ENCODE assay signal across 18 cellular contexts in the genomic region with DNA sequence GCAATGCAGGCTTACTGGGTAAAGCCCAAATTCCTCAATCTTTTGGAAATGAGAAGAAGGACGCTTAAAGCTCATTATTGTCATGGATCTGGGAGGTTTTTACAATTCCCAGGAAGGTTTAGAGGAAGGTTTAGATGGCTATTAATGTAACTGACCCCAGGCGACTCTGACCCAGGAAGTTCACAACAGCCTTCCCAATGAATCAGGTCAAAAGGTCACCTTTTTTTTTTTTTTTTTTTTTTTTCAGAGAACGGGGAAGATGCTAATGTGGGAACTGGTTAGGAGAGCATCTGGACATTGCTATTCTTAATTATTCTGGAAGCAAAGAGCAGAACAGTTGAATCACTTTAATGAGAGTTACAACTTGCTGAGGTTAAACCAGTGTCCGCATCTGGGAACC.
DNase-seq lines count a peak whose midpoint lies in the region; ATAC-seq lines count a peak whose summit lies in the region.
"Had no signal": no experiment of that assay in that cellular context is flagged by ENCODE, and none has a peak within 500 bp of the region (broad histone marks: within the 10 kb centered on the region; RNA-seq: fewer than 3 reads in every experiment).

No MANE protein-coding gene starts in this region.

- peaks cover 32% of the 10 kb centered on the region for H3K4me1 ChIP-seq in HUES64 (ENCODE audit: insufficient read depth, low read length)
- peaks cover 54% of the 10 kb centered on the region for H3K4me1 ChIP-seq in effector memory CD4-positive, alpha-beta T cell (ENCODE audit: control insufficient read depth, insufficient read depth, low read length, poor library complexity, severe bottlenecking)

- ATAC-seq in left ventricle myocardium superior (peak; percentile 36), Right ventricle myocardium inferior (no peak), GM19351 (IDR thresholded peaks at IDR 0.05; ENCODE audit: unreplicated experiment) (no peak)
- no peak for ATAC-seq in stimulated activated memory B cell treated with anti-CD40 and anti-IgM and Interleukin-4, amounts not matched to agents 10 μg/mL and 1 μg/mL and 100 μg/mL, for 72 hours

- peaks cover 15% of the 10 kb centered on the region for H3K36me3 Mint-ChIP-seq in stimulated activated memory B cell treated with anti-CD40 and anti-IgM and Interleukin-4, amounts not matched to agents 10 μg/mL and 1 μg/mL and 100 μg/mL, for 72 hours
- H3K36me3 Mint-ChIP-seq: IgD-negative memory B cell had no signal

- H3K4me3 ChIP-seq in HUES64 (ENCODE audit: low read length): no peak overlapping the region
- no peak overlapping the region for H3K4me3 ChIP-seq in effector memory CD4-positive, alpha-beta T cell (ENCODE audit: insufficient read depth, low read depth, low read length, poor library complexity, severe bottlenecking)

- H3K27me3 Mint-ChIP-seq in stimulated activated memory B cell treated with anti-CD40 and anti-IgM and Interleukin-4, amounts not matched to agents 10 μg/mL and 1 μg/mL and 100 μg/mL, for 72 hours: no peaks in the 10 kb centered on the region

- peaks cover 16% of the 10 kb centered on the region for H3K9me3 ChIP-seq in HUES64 (ENCODE audit: insufficient read depth, low read depth, low read length)
- H3K9me3 ChIP-seq in effector memory CD4-positive, alpha-beta T cell (ENCODE audit: control insufficient read depth, low read length): peaks cover 4% of the 10 kb centered on the region

- DNase-seq in left ventricle myocardium superior (no peak), Right ventricle myocardium inferior (ENCODE audit: missing footprints) (no peak)
- no peak for DNase-seq in effector memory CD4-positive, alpha-beta T cell
- no peak for DNase-seq in activated CD8-positive, alpha-beta memory T cell treated with anti-CD3 and anti-CD28 coated beads for 24 hours
- DNase-seq: C1 segment of cervical spinal cord, DMS53, H9, Kasumi-1, MM.1S, NCI-H1105, NCI-H1694, NCI-H2107, NCI-H2227 treated with DMSO at 0.1 percent for 48 hours, NCI-H524 had no signal

- H3K9me3 Mint-ChIP-seq in stimulated activated memory B cell treated with anti-CD40 and anti-IgM and Interleukin-4, amounts not matched to agents 10 μg/mL and 1 μg/mL and 100 μg/mL, for 72 hours: peaks cover 5% of the 10 kb centered on the region

- H3K27me3 ChIP-seq in HUES64 (ENCODE audit: insufficient read depth, low read length): no peaks in the 10 kb centered on the region
- H3K27me3 ChIP-seq in effector memory CD4-positive, alpha-beta T cell (replicated peaks; ENCODE audit: control insufficient read depth, insufficient read depth, low read length, poor library complexity, severe bottlenecking): no peaks in the 10 kb centered on the region

- H3K9ac ChIP-seq in HUES64 (ENCODE audit: low read depth, low read length): no peak overlapping the region

- H3K36me3 ChIP-seq in HUES64 (ENCODE audit: insufficient read depth, low read length): no peaks in the 10 kb centered on the region
- no peaks in the 10 kb centered on the region for H3K36me3 ChIP-seq in effector memory CD4-positive, alpha-beta T cell (ENCODE audit: control insufficient read depth, insufficient read depth, low read length)

- whole genome bisulfite sequencing in HUES64: 33% methylated on average over 4 of the region's 4 CpGs

- peak overlapping the region; percentile 48 for H3K27ac Mint-ChIP-seq in stimulated activated memory B cell treated with anti-CD40 and anti-IgM and Interleukin-4, amounts not matched to agents 10 μg/mL and 1 μg/mL and 100 μg/mL, for 72 hours

- no peak overlapping the region for H3K4me3 Mint-ChIP-seq in stimulated activated memory B cell treated with anti-CD40 and anti-IgM and Interleukin-4, amounts not matched to agents 10 μg/mL and 1 μg/mL and 100 μg/mL, for 72 hours
- H3K4me3 Mint-ChIP-seq: H9 had no signal

- intact Hi-C loops in left ventricle myocardium superior (cut with micrococcal nuclease) (no loop called here), Right ventricle myocardium inferior (cut with DNase I) (loop anchor here (2.0 kb wide), 1 partner anchor 33 kb away; no protein-coding TSS in a partner anchor)

- peaks cover 43% of the 10 kb centered on the region for H3K4me1 Mint-ChIP-seq in stimulated activated memory B cell treated with anti-CD40 and anti-IgM and Interleukin-4, amounts not matched to agents 10 μg/mL and 1 μg/mL and 100 μg/mL, for 72 hours

- H3K27ac ChIP-seq in HUES64 (ENCODE audit: low read depth, low read length): peak overlapping the region; percentile 37; the same call in 1 of the 2 replicates
- peak overlapping the region; percentile 74 for H3K27ac ChIP-seq in effector memory CD4-positive, alpha-beta T cell (ENCODE audit: insufficient read depth, low read length, poor library complexity, severe bottlenecking)
